16 cellular contexts compared by ENCODE assay signal in genomic region chr1:47184771-47185677, GRCh38. TPM values are rescaled to one million over a fixed set of nuclear protein-coding genes. Genes with fewer than 3 reads are reported as not detected.
DNase-seq lines count a peak whose midpoint lies in the region; TF ChIP-seq lines count a peak whose summit lies in the region.
"Had no signal": no experiment of that assay in that cellular context is flagged by ENCODE, and none has a peak within 500 bp of the region (broad histone marks: within the 10 kb centered on the region; RNA-seq: fewer than 3 reads in every experiment).

No MANE protein-coding gene starts in this region.

- H3K27me3 ChIP-seq in CD4-positive, alpha-beta memory T cell (ENCODE audit: insufficient read depth, low read length), result no peaks in the 10 kb centered on the region

- H3K4me3 Mint-ChIP-seq in activated CD4-positive, alpha-beta memory T cell treated with anti-CD3 and anti-CD28 coated beads, Interleukin-2, amount 10 ng/mL, durations not matched to agents 7 days and 5 days, result no peak overlapping the region
- no peak overlapping the region for H3K4me3 Mint-ChIP-seq in activated CD4-positive, alpha-beta memory T cell treated with anti-CD3 and anti-CD28 coated beads for 36 hours
- H3K4me3 Mint-ChIP-seq in osteocyte (ENCODE audit: unreplicated experiment), result no peak overlapping the region
- H3K4me3 Mint-ChIP-seq in endothelial cell (ENCODE audit: unreplicated experiment), result no peak overlapping the region
- H3K4me3 Mint-ChIP-seq in CD4-positive, alpha-beta memory T cell, result no peak overlapping the region
- H3K4me3 Mint-ChIP-seq: CD8-positive, alpha-beta memory T cell had no signal

- POLR2A ChIA-PET in activated CD4-positive, alpha-beta memory T cell treated with anti-CD3 and anti-CD28 coated beads, Interleukin-2, amount 10 ng/mL, durations not matched to agents 7 days and 5 days (lab: Charles Lee), result no interaction called here
- POLR2A ChIA-PET in activated CD4-positive, alpha-beta memory T cell treated with anti-CD3 and anti-CD28 coated beads for 36 hours (lab: Charles Lee), result no interaction called here
- POLR2A ChIA-PET in CD4-positive, alpha-beta memory T cell (lab: Charles Lee; ENCODE audit: partially characterized antibody), result no interaction called here

- H3K9me3 ChIP-seq in CD4-positive, alpha-beta memory T cell (ENCODE audit: control insufficient read depth in 1 of 2, low read length in 2 of 2), result no peaks in the 10 kb centered on the region

- intact Hi-C loops in activated CD4-positive, alpha-beta memory T cell treated with anti-CD3 and anti-CD28 coated beads for 36 hours (cut with micrococcal nuclease), result no loop called here
- intact Hi-C loops in CD4-positive, alpha-beta memory T cell (cut with micrococcal nuclease), result no loop called here

- CTCF ChIA-PET in activated CD4-positive, alpha-beta memory T cell treated with anti-CD3 and anti-CD28 coated beads, Interleukin-2, amount 10 ng/mL, durations not matched to agents 7 days and 5 days (lab: Charles Lee), result interaction anchor here (0.5 to 3.3 kb wide), 3 partner anchors 8 to 1456 kb away, joined by 3 to 16 read pairs (median 6); no protein-coding TSS in a partner anchor
- CTCF ChIA-PET in activated CD4-positive, alpha-beta memory T cell treated with anti-CD3 and anti-CD28 coated beads for 36 hours (lab: Charles Lee), result interaction anchor here (0.6 to 2.3 kb wide), 4 partner anchors 9 to 253 kb away, joined by 3 to 21 read pairs (median 6); partner anchors contain the start of gene FOXD2
- CTCF ChIA-PET in CD4-positive, alpha-beta memory T cell (lab: Charles Lee; ENCODE audit: partially characterized antibody), result interaction anchor here (0.6 to 12.3 kb wide), 5 partner anchors 6 to 253 kb away, joined by 3 to 169 read pairs (median 4); partner anchors contain the start of genes FOXD2 and PDZK1IP1

- no peaks in the 10 kb centered on the region for H3K36me3 Mint-ChIP-seq in activated CD4-positive, alpha-beta memory T cell treated with anti-CD3 and anti-CD28 coated beads, Interleukin-2, amount 10 ng/mL, durations not matched to agents 7 days and 5 days (ENCODE audit: low read depth)
- no peaks in the 10 kb centered on the region for H3K36me3 Mint-ChIP-seq in activated CD4-positive, alpha-beta memory T cell treated with anti-CD3 and anti-CD28 coated beads for 36 hours
- H3K36me3 Mint-ChIP-seq in osteocyte (ENCODE audit: unreplicated experiment) (no peaks in the 10 kb centered on the region), endothelial cell (ENCODE audit: low read depth, unreplicated experiment) (no peaks in the 10 kb centered on the region)
- no peaks in the 10 kb centered on the region for H3K36me3 Mint-ChIP-seq in CD4-positive, alpha-beta memory T cell
- H3K36me3 Mint-ChIP-seq: CD8-positive, alpha-beta memory T cell had no signal

- TF ChIP-seq CTCF in epithelial cell of proximal tubule (conservative IDR thresholded peaks at IDR 0.05; ENCODE audit: low read depth, low read length), result no peak
- no peak for TF ChIP-seq CTCF in osteocyte (IDR thresholded peaks at IDR 0.05)
- TF ChIP-seq CTCF in endothelial cell (IDR thresholded peaks at IDR 0.05; ENCODE audit: unreplicated experiment), result no peak

- peak; percentile 14 for DNase-seq in activated CD4-positive, alpha-beta memory T cell treated with anti-CD3 and anti-CD28 coated beads, Interleukin-2, amount 10 ng/mL, durations not matched to agents 7 days and 5 days
- DNase-seq in activated CD4-positive, alpha-beta memory T cell treated with anti-CD3 and anti-CD28 coated beads for 36 hours, result no peak
- DNase-seq in D341Med (ENCODE audit: low spot score), result peak; percentile 22
- no peak for DNase-seq in epithelial cell of proximal tubule (ENCODE audit: low read depth)
- DNase-seq in osteocyte (ENCODE audit: extremely low spot score, unreplicated experiment), result peak; percentile 70
- no peak for DNase-seq in endothelial cell (ENCODE audit: low spot score)
- no peak for DNase-seq in CD4-positive, alpha-beta memory T cell
- DNase-seq in OCI-M1 (lab: John Stamatoyannopoulos, UW), result no peak
- DNase-seq: CD8-positive, alpha-beta memory T cell; DMS 273 treated with DMSO at 0.1 percent for 48 hours; KG1; NCI-H1436 treated with DMSO at 0.1 percent for 48 hours; NCI-H2081 had no signal

- no peaks in the 10 kb centered on the region for H3K9me3 Mint-ChIP-seq in activated CD4-positive, alpha-beta memory T cell treated with anti-CD3 and anti-CD28 coated beads, Interleukin-2, amount 10 ng/mL, durations not matched to agents 7 days and 5 days
- no peaks in the 10 kb centered on the region for H3K9me3 Mint-ChIP-seq in activated CD4-positive, alpha-beta memory T cell treated with anti-CD3 and anti-CD28 coated beads for 36 hours
- H3K9me3 Mint-ChIP-seq in osteocyte (ENCODE audit: unreplicated experiment) (no peaks in the 10 kb centered on the region), endothelial cell (ENCODE audit: unreplicated experiment) (peaks cover 5% of the 10 kb centered on the region)
- no peaks in the 10 kb centered on the region for H3K9me3 Mint-ChIP-seq in CD4-positive, alpha-beta memory T cell
- H3K9me3 Mint-ChIP-seq: CD8-positive, alpha-beta memory T cell had no signal

- no peak overlapping the region for H3K27ac ChIP-seq in CD4-positive, alpha-beta memory T cell (ENCODE audit: low read depth, low read length)

- peak overlapping the region; percentile 36 for H3K4me3 ChIP-seq in epithelial cell of proximal tubule (ENCODE audit: low read depth, low read length)
- H3K4me3 ChIP-seq in CD4-positive, alpha-beta memory T cell (ENCODE audit: low read length in 2 of 2), result no peak overlapping the region

- H3K36me3 ChIP-seq in CD4-positive, alpha-beta memory T cell (ENCODE audit: insufficient read depth, low read length), result no peaks in the 10 kb centered on the region

- no peaks in the 10 kb centered on the region for H3K4me1 ChIP-seq in CD4-positive, alpha-beta memory T cell (ENCODE audit: insufficient read depth, low read length)

- H3K4me1 Mint-ChIP-seq in activated CD4-positive, alpha-beta memory T cell treated with anti-CD3 and anti-CD28 coated beads, Interleukin-2, amount 10 ng/mL, durations not matched to agents 7 days and 5 days, result no peaks in the 10 kb centered on the region
- H3K4me1 Mint-ChIP-seq in activated CD4-positive, alpha-beta memory T cell treated with anti-CD3 and anti-CD28 coated beads for 36 hours (ENCODE audit: low read depth), result no peaks in the 10 kb centered on the region
- H3K4me1 Mint-ChIP-seq in osteocyte (ENCODE audit: unreplicated experiment) (no peaks in the 10 kb centered on the region), endothelial cell (ENCODE audit: unreplicated experiment) (peaks cover 35% of the 10 kb centered on the region)
- H3K4me1 Mint-ChIP-seq in CD4-positive, alpha-beta memory T cell, result no peaks in the 10 kb centered on the region

- H3K27me3 Mint-ChIP-seq in activated CD4-positive, alpha-beta memory T cell treated with anti-CD3 and anti-CD28 coated beads, Interleukin-2, amount 10 ng/mL, durations not matched to agents 7 days and 5 days, result peaks cover 9% of the 10 kb centered on the region
- H3K27me3 Mint-ChIP-seq in activated CD4-positive, alpha-beta memory T cell treated with anti-CD3 and anti-CD28 coated beads for 36 hours, result peaks cover 17% of the 10 kb centered on the region
- peaks cover 5% of the 10 kb centered on the region for H3K27me3 Mint-ChIP-seq in osteocyte (ENCODE audit: unreplicated experiment)
- H3K27me3 Mint-ChIP-seq in endothelial cell (ENCODE audit: unreplicated experiment), result peaks cover 16% of the 10 kb centered on the region
- peaks cover 9 to 23% of the 10 kb centered on the region in 2 donors for H3K27me3 Mint-ChIP-seq in CD4-positive, alpha-beta memory T cell

- H3K27ac Mint-ChIP-seq in activated CD4-positive, alpha-beta memory T cell treated with anti-CD3 and anti-CD28 coated beads, Interleukin-2, amount 10 ng/mL, durations not matched to agents 7 days and 5 days, result no peak overlapping the region
- H3K27ac Mint-ChIP-seq in activated CD4-positive, alpha-beta memory T cell treated with anti-CD3 and anti-CD28 coated beads for 36 hours, result no peak overlapping the region
- H3K27ac Mint-ChIP-seq in osteocyte (ENCODE audit: unreplicated experiment), result no peak overlapping the region
- no peak overlapping the region for H3K27ac Mint-ChIP-seq in endothelial cell (ENCODE audit: unreplicated experiment)
- no peak overlapping the region for H3K27ac Mint-ChIP-seq in CD4-positive, alpha-beta memory T cell

RNA-seq across cellular contexts. Expression of gene PDZK1IP1, which starts 4.8 kb away (rescaled TPM):
- not detected for total RNA-seq in activated CD4-positive, alpha-beta memory T cell treated with anti-CD3 and anti-CD28 coated beads, Interleukin-2, amount 10 ng/mL, durations not matched to agents 7 days and 5 days
- not detected for total RNA-seq in activated CD4-positive, alpha-beta memory T cell treated with anti-CD3 and anti-CD28 coated beads for 36 hours
- 14.3 and 43.2 TPM in 2 replicates for total RNA-seq in epithelial cell of proximal tubule
- total RNA-seq in osteocyte, result not detected in 2 replicates
- not detected for total RNA-seq in endothelial cell (ENCODE audit: unreplicated experiment)
- total RNA-seq in CD4-positive, alpha-beta memory T cell, result not detected
- polyA plus RNA-seq in CD4-positive, alpha-beta memory T cell, result not detected
- total RNA-seq: CD8-positive, alpha-beta memory T cell; H1 had no signal
- polyA plus RNA-seq: BJ; CD8-positive, alpha-beta memory T cell had no signal

RNA-seq across cellular contexts. Expression of gene TAL1, which starts 47.0 kb away (rescaled TPM):
- total RNA-seq in activated CD4-positive, alpha-beta memory T cell treated with anti-CD3 and anti-CD28 coated beads, Interleukin-2, amount 10 ng/mL, durations not matched to agents 7 days and 5 days, result not detected
- total RNA-seq in activated CD4-positive, alpha-beta memory T cell treated with anti-CD3 and anti-CD28 coated beads for 36 hours, result under 1 TPM in 1 of 2 experiments, not detected in 1; 0.07 TPM
- 0.69 and 1.4 TPM in 2 replicates for total RNA-seq in epithelial cell of proximal tubule
- total RNA-seq in osteocyte, result not detected in 2 replicates
- total RNA-seq in endothelial cell (ENCODE audit: unreplicated experiment), result 199 TPM
- not detected for total RNA-seq in CD4-positive, alpha-beta memory T cell
- not detected for polyA plus RNA-seq in CD4-positive, alpha-beta memory T cell
- total RNA-seq: A172; CD8-positive, alpha-beta memory T cell had no signal
- polyA plus RNA-seq: BJ; CD8-positive, alpha-beta memory T cell had no signal

RNA-seq across cellular contexts. Expression of gene CYP4A22, which starts 47.8 kb away (rescaled TPM):
- total RNA-seq in activated CD4-positive, alpha-beta memory T cell treated with anti-CD3 and anti-CD28 coated beads, Interleukin-2, amount 10 ng/mL, durations not matched to agents 7 days and 5 days, result not detected
- not detected for total RNA-seq in activated CD4-positive, alpha-beta memory T cell treated with anti-CD3 and anti-CD28 coated beads for 36 hours
- total RNA-seq in epithelial cell of proximal tubule, result not detected in 2 replicates
- total RNA-seq in osteocyte, result not detected in 2 replicates
- not detected for total RNA-seq in endothelial cell (ENCODE audit: unreplicated experiment)
- not detected for total RNA-seq in CD4-positive, alpha-beta memory T cell
- polyA plus RNA-seq in CD4-positive, alpha-beta memory T cell, result not detected
- total RNA-seq: A172; CD8-positive, alpha-beta memory T cell; H1 had no signal
- polyA plus RNA-seq: BJ; CD8-positive, alpha-beta memory T cell; H1 had no signal

Comparison
In these comparisons a context has a peak if more than half of its experiments do, and no peak if none do; other contexts are left out.
1. DNase-seq: peak in activated CD4-positive, alpha-beta memory T cell treated with anti-CD3 and anti-CD28 coated beads, Interleukin-2, amount 10 ng/mL, durations not matched to agents 7 days and 5 days (single experiment), D341Med (single experiment) and osteocyte (single experiment); none in activated CD4-positive, alpha-beta memory T cell treated with anti-CD3 and anti-CD28 coated beads for 36 hours (single experiment), epithelial cell of proximal tubule (single experiment), endothelial cell (single experiment), CD4-positive, alpha-beta memory T cell (0 of 5) and OCI-M1 (single experiment).
2. RNA of gene PDZK1IP1, which starts 4.8 kb away (total RNA-seq): 14.3 to 43.2 TPM in epithelial cell of proximal tubule; not detected in endothelial cell (single experiment), not detected in activated CD4-positive, alpha-beta memory T cell treated with anti-CD3 and anti-CD28 coated beads, Interleukin-2, amount 10 ng/mL, durations not matched to agents 7 days and 5 days, not detected in activated CD4-positive, alpha-beta memory T cell treated with anti-CD3 and anti-CD28 coated beads for 36 hours, not detected in osteocyte and not detected in CD4-positive, alpha-beta memory T cell; every median in the first group is over 10 times any median in the second.
3. RNA of gene TAL1, which starts 47.0 kb away (total RNA-seq): 199 TPM in endothelial cell (single experiment); 0.69 to 1.4 TPM in epithelial cell of proximal tubule, 0.07 TPM in activated CD4-positive, alpha-beta memory T cell treated with anti-CD3 and anti-CD28 coated beads for 36 hours, not detected in activated CD4-positive, alpha-beta memory T cell treated with anti-CD3 and anti-CD28 coated beads, Interleukin-2, amount 10 ng/mL, durations not matched to agents 7 days and 5 days, not detected in osteocyte and not detected in CD4-positive, alpha-beta memory T cell; every median in the first group is over 10 times any median in the second.